ENCODE assay signal across 10 cellular contexts in the genomic region with DNA sequence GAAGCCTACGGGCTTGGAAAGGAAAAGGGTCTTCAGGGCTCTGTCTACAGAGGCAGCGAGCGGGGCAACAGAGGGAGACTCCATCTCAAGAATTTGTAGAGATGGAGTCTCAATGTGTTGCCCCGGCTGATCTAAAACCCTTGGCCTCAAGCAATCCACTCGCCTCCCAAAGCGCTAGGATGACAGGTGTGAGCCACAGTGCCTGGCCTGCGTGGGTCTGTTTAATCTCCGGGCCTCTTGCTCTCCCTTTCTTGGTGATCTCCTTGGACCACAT. TPM values are rescaled to one million over a fixed set of nuclear protein-coding genes. Genes with fewer than 3 reads are reported as not detected.
A peak's percentile ranks its signal among the peaks of the same experiment; 100 is the strongest.
DNase-seq lines count a peak whose midpoint lies in the region; ATAC-seq and TF ChIP-seq lines count a peak whose summit lies in the region.
"Had no signal": no experiment of that assay in that cellular context is flagged by ENCODE, and none has a peak within 500 bp of the region (broad histone marks: within the 10 kb centered on the region; RNA-seq: fewer than 3 reads in every experiment).

No MANE protein-coding gene starts in this region.

- no peak for DNase-seq in T-helper 2 cell treated with Interferon-gamma antibody and Interleukin-4, amounts not matched to agents 5 μg/mL and 100 μg/mL, for 36 hours (ENCODE audit: low spot score)
- no peak for DNase-seq in T-helper 2 cell
- DNase-seq in activated B cell treated with CpG ODN at 0.5 μM for 24 hours, result no peak
- DNase-seq in immature natural killer cell, result no peak
- no peak for DNase-seq in stomach
- DNase-seq in dedifferentiated amniotic fluid mesenchymal stem cell (ENCODE audit: extremely low spot score), result no peak
- no peak for DNase-seq in Kasumi-1 (lab: John Stamatoyannopoulos, UW)

- H3K27ac ChIP-seq in stomach, result peak overlapping the region; percentile 81 to 94 (median 89)
- H3K27ac ChIP-seq: SJSA1 had no signal

- H3K9me3 Mint-ChIP-seq in T-helper 2 cell treated with Interferon-gamma antibody and Interleukin-4, amounts not matched to agents 5 μg/mL and 100 μg/mL, for 36 hours, result no peaks in the 10 kb centered on the region
- H3K9me3 Mint-ChIP-seq in activated B cell treated with CpG ODN at 0.5 μM for 24 hours (no peaks in the 10 kb centered on the region), immature natural killer cell (peaks cover 0 to 1% (median 0%) of the 10 kb centered on the region in 6 donors)

- peaks cover 57% of the 10 kb centered on the region for H3K4me1 Mint-ChIP-seq in T-helper 2 cell treated with Interferon-gamma antibody and Interleukin-4, amounts not matched to agents 5 μg/mL and 100 μg/mL, for 36 hours (ENCODE audit: low read depth)
- H3K4me1 Mint-ChIP-seq in activated B cell treated with CpG ODN at 0.5 μM for 24 hours, result peaks cover 72% of the 10 kb centered on the region
- peaks cover 48 to 63% of the 10 kb centered on the region in 2 donors for H3K4me1 Mint-ChIP-seq in immature natural killer cell

- H3K27me3 Mint-ChIP-seq in T-helper 2 cell treated with Interferon-gamma antibody and Interleukin-4, amounts not matched to agents 5 μg/mL and 100 μg/mL, for 36 hours (ENCODE audit: low read depth), result no peaks in the 10 kb centered on the region
- no peaks in the 10 kb centered on the region for H3K27me3 Mint-ChIP-seq in activated B cell treated with CpG ODN at 0.5 μM for 24 hours
- peaks cover 3 to 38% (median 10%) of the 10 kb centered on the region in 3 donors for H3K27me3 Mint-ChIP-seq in immature natural killer cell (ENCODE audit: low read depth in 3 of 3)

- POLR2A ChIA-PET in activated B cell treated with CpG ODN at 0.5 μM for 24 hours (lab: Charles Lee), result interaction anchor here (1.7 to 5.2 kb wide), 4 partner anchors 8 to 19 kb away, joined by 5 to 69 read pairs (median 16); a partner anchor contains a TSS

- CTCF ChIA-PET in activated B cell treated with CpG ODN at 0.5 μM for 24 hours (lab: Charles Lee), result interaction anchor here (0.7 to 1.1 kb wide), 2 partner anchors 20 to 23 kb away, joined by 3 read pairs; a partner anchor contains a TSS

- no peak for TF ChIP-seq EP300 in stomach (IDR thresholded peaks at IDR 0.05)

- WGBS in stomach, 5 donors, result 62 to 77% (median 65%) methylated on average over 7 to 8 of the region's 8 CpGs

- intact Hi-C loops in activated B cell treated with CpG ODN at 0.5 μM for 24 hours (cut with micrococcal nuclease), result no loop called here
- intact Hi-C loops in stomach (cut with DNase I; ENCODE audit: low total_unique reads), result no loop called here

- H3K9me3 ChIP-seq in stomach, result no peaks in the 10 kb centered on the region
- H3K9me3 ChIP-seq: HAP-1, SJSA1 had no signal

- peaks cover 39 to 52% (median 49%) of the 10 kb centered on the region in 4 donors for H3K36me3 ChIP-seq in stomach

- peaks cover 63 to 77% (median 76%) of the 10 kb centered on the region in 4 donors for H3K4me1 ChIP-seq in stomach

- H3K27me3 ChIP-seq in stomach, result no peaks in the 10 kb centered on the region
- H3K27me3 ChIP-seq: SJSA1 had no signal

- peak overlapping the region in 1 of 4 donors; percentile 19 for H3K4me3 ChIP-seq in stomach
- H3K4me3 ChIP-seq: HAP-1, SJSA1 had no signal

- TF ChIP-seq CTCF in activated B cell treated with CpG ODN at 0.5 μM for 24 hours (IDR thresholded peaks at IDR 0.05), result no peak
- no peak for TF ChIP-seq CTCF in stomach (IDR thresholded peaks at IDR 0.05)

- TF ChIP-seq POLR2A in stomach (IDR thresholded peaks at IDR 0.05), result no peak

- ATAC-seq in activated B cell treated with CpG ODN at 0.5 μM for 24 hours (ENCODE audit: low read depth) (no peak), HG03135 (IDR thresholded peaks at IDR 0.05; ENCODE audit: unreplicated experiment) (no peak)

- H3K27ac Mint-ChIP-seq in T-helper 2 cell treated with Interferon-gamma antibody and Interleukin-4, amounts not matched to agents 5 μg/mL and 100 μg/mL, for 36 hours, result peak overlapping the region; percentile 26
- H3K27ac Mint-ChIP-seq in activated B cell treated with CpG ODN at 0.5 μM for 24 hours, result peak overlapping the region; percentile 46
- peak overlapping the region in 5 of 6 donors; percentile 76 to 85 (median 80) for H3K27ac Mint-ChIP-seq in immature natural killer cell

- H3K36me3 Mint-ChIP-seq in T-helper 2 cell treated with Interferon-gamma antibody and Interleukin-4, amounts not matched to agents 5 μg/mL and 100 μg/mL, for 36 hours (ENCODE audit: low read depth), result peaks cover 68% of the 10 kb centered on the region
- H3K36me3 Mint-ChIP-seq in activated B cell treated with CpG ODN at 0.5 μM for 24 hours (ENCODE audit: low read depth) (peaks cover 70% of the 10 kb centered on the region), immature natural killer cell (peaks cover 11 to 37% (median 20%) of the 10 kb centered on the region in 3 donors)

- peak overlapping the region; percentile 65 for H3K4me3 Mint-ChIP-seq in T-helper 2 cell treated with Interferon-gamma antibody and Interleukin-4, amounts not matched to agents 5 μg/mL and 100 μg/mL, for 36 hours
- H3K4me3 Mint-ChIP-seq in activated B cell treated with CpG ODN at 0.5 μM for 24 hours (no peak overlapping the region), immature natural killer cell (peak overlapping the region in 2 of 5 donors; percentile 41 to 52)

RNA-seq across cellular contexts. Expression of a gene that starts 8.1 kb away (rescaled TPM):
- total RNA-seq in activated B cell treated with CpG ODN at 0.5 μM for 24 hours (1,946 and 2,185 TPM in 2 replicates), stomach (1,000 to 10,000 TPM in 4 of 5 donors, 100 to 1,000 TPM in 1; 634 to 2,012 (median 1,471) TPM)
- polyA plus RNA-seq in immature natural killer cell (1,000 to 10,000 TPM in 1 of 3 donors, 100 to 1,000 TPM in 2; 436 to 1,067 (median 492) TPM), stomach (1,000 to 10,000 TPM; 4,159 to 5,346 (median 4,356) TPM)

RNA-seq across cellular contexts. Expression of a gene that starts 14.1 kb away (rescaled TPM):
- 0.37 and 1.1 TPM in 2 replicates for total RNA-seq in activated B cell treated with CpG ODN at 0.5 μM for 24 hours
- 1 to 10 TPM in 1 of 3 donors, under 1 TPM in 2; 0.21 to 2.7 (median 0.59) TPM for polyA plus RNA-seq in immature natural killer cell
- total RNA-seq in stomach, result 10 to 100 TPM in 1 of 5 donors, 1 to 10 TPM in 2, under 1 TPM in 1, not detected in 1; 0.89 to 74.7 (median 2.4) TPM
- polyA plus RNA-seq in stomach, result 1 to 10 TPM; 1.7 to 3.0 (median 2.5) TPM
- total RNA-seq: SJSA1 had no signal

RNA-seq across cellular contexts. Expression of a gene that starts 17.6 kb away (rescaled TPM):
- 15.0 and 19.4 TPM in 2 replicates for total RNA-seq in activated B cell treated with CpG ODN at 0.5 μM for 24 hours
- polyA plus RNA-seq in immature natural killer cell, result 10 to 100 TPM; 26.6 to 36.4 (median 34.0) TPM
- total RNA-seq in stomach, result 100 to 1,000 TPM in 1 of 5 donors, 10 to 100 TPM in 4; 25.5 to 147 (median 34.5) TPM
- polyA plus RNA-seq in stomach, result 10 to 100 TPM; 35.3 to 54.1 (median 45.1) TPM

RNA-seq across cellular contexts. Expression of a gene that starts 19.3 kb away (rescaled TPM):
- total RNA-seq in activated B cell treated with CpG ODN at 0.5 μM for 24 hours (15.2 and 21.4 TPM in 2 replicates), stomach (1,000 to 10,000 TPM in 1 of 5 donors, 100 to 1,000 TPM in 1, 10 to 100 TPM in 3; 22.0 to 1,215 (median 95.1) TPM)
- polyA plus RNA-seq in immature natural killer cell (10 to 100 TPM in 2 of 3 donors, 1 to 10 TPM in 1; 8.8 to 17.8 (median 15.7) TPM), stomach (10 to 100 TPM; 14.1 to 20.6 (median 19.1) TPM)

RNA-seq across cellular contexts. Expression of a gene that starts 33.9 kb away (rescaled TPM):
- not detected in 2 replicates for total RNA-seq in activated B cell treated with CpG ODN at 0.5 μM for 24 hours
- polyA plus RNA-seq in immature natural killer cell, result under 1 TPM; 0.33 to 0.53 (median 0.39) TPM
- total RNA-seq in stomach, result 1 to 10 TPM in 2 of 5 donors, under 1 TPM in 2, not detected in 1; 0.37 to 3.8 (median 1.4) TPM
- polyA plus RNA-seq in stomach, result 1 to 10 TPM in 1 of 3 donors, under 1 TPM in 2; 0.20 to 1.8 (median 0.81) TPM
- total RNA-seq: SJSA1 had no signal

Comparison
In these comparisons a context has a peak if more than half of its experiments do, and no peak if none do; other contexts are left out.
1. H3K27ac Mint-ChIP-seq: peak in every context shown above with its lines; median percentile 80 in immature natural killer cell; 46 in activated B cell treated with CpG ODN at 0.5 μM for 24 hours; 26 in T-helper 2 cell treated with Interferon-gamma antibody and Interleukin-4, amounts not matched to agents 5 μg/mL and 100 μg/mL, for 36 hours.